In the genomic region with DNA sequence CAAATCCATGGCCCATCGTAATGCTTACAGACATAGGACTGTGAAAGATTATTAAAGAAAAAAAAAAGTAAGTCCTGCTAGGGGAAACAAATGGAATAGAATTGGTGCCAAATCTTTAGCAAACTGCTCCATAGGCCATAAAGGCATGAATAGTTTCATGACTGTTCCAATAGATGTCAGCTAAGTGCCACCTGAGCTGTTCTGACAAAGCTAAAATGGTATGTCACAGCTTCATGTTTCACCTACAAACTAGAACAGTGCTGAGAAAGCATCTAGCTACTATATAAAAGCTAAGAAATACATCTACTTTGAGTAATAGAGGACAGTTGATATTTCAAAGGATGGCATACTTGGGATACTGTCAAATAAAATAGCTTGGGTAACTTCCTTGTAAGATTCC, we compare ENCODE assay signal across 36 cellular contexts.
"Had no signal": no experiment of that assay in that cellular context is flagged by ENCODE, and none has a peak within 500 bp of the region (broad histone marks: within the 10 kb centered on the region; RNA-seq: fewer than 3 reads in every experiment).

No MANE protein-coding gene starts in this region.

- H3K27ac ChIP-seq: KMS-11 had no signal

- H3K4me3 ChIP-seq: MG63 had no signal

- H3K4me2 ChIP-seq: KMS-11 had no signal

- H3K9ac ChIP-seq: KMS-11 had no signal

- DNase-seq: Karpas-422, Kasumi-1, KG1, MG63, MM.1S, MV-4-11, NCI-H1048, NCI-H1092, NCI-H1092 treated with DMSO at 0.1 percent for 48 hours, NCI-H1105, NCI-H1105 treated with DMSO at 0.1 percent for 48 hours, NCI-H1417, NCI-H1417 treated with DMSO at 0.1 percent for 48 hours, NCI-H1436, NCI-H1436 treated with DMSO at 0.1 percent for 48 hours, NCI-H146, NCI-H1694, NCI-H1694 treated with DMSO at 0.1 percent for 48 hours, NCI-H187, NCI-H187 treated with DMSO at 0.1 percent for 48 hours, NCI-H1930, NCI-H2029, NCI-H2029 treated with DMSO at 0.1 percent for 48 hours, NCI-H2081, NCI-H2081 treated with DMSO at 0.1 percent for 48 hours, NCI-H2107, NCI-H2171, NCI-H2171 treated with DMSO at 0.1 percent for 48 hours, NCI-H2227 treated with DMSO at 0.1 percent for 48 hours, NCI-H226, NCI-H345, NCI-H446, NCI-H446 treated with DMSO at 0.1 percent for 48 hours, NCI-H510A, NCI-H510A treated with DMSO at 0.1 percent for 48 hours had no signal

- H3K36me3 ChIP-seq: MG63 had no signal

- H3K27me3 ChIP-seq: MG63 had no signal
